Comparison of ENCODE assay signal across 1 cellular context in the genomic region with DNA sequence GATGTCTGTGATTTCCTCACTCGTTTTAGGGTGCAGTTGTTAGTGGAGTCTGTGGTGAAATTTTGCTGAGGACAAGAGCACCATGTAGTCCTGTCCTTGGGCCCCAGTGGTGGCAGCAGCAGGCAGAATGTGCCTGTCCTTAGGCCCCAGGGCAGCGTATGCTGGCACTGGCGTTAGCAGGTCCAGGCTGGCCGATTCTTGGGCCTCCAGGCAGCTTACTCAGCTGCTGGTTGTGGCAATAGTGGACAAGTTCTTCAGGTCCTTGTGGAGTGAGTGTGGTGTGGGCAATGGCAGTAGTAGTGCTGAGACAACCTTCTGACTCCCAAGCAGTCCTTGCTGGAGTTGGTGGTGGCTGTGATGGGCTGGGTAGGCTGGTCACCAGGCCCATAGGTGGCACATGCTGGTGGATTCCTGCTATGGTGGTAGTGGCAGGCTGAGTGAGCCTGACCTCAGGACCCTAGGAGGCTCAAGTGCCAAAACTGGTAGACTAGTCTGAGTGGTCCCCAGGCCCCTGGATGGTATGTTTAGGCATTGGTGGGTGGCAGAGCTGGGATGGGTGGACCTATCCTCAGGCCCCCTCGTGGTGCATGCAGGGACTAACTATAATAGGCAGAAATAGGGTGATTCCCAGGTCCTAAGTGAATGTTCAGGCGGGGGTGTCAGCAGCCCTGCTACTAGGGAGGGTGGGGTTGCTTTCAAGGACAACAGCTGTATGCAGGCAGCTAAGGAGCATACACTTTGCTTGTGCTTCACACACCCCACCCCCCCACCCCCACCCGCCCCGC.
TF ChIP-seq lines count a peak whose summit lies in the region.

No MANE protein-coding gene starts in this region.

TF ChIP-seq in SK-N-SH, 30 proteins besides CTCF, POLR2A, EP300 and RAD21 (continued from another document):
- TF ChIP-seq, protein P1, sequence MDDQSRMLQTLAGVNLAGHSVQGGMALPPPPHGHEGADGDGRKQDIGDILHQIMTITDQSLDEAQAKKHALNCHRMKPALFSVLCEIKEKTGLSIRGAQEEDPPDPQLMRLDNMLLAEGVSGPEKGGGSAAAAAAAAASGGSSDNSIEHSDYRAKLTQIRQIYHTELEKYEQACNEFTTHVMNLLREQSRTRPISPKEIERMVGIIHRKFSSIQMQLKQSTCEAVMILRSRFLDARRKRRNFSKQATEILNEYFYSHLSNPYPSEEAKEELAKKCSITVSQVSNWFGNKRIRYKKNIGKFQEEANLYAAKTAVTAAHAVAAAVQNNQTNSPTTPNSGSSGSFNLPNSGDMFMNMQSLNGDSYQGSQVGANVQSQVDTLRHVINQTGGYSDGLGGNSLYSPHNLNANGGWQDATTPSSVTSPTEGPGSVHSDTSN (IDR thresholded peaks at IDR 0.05): no peak
